In the genomic region with DNA sequence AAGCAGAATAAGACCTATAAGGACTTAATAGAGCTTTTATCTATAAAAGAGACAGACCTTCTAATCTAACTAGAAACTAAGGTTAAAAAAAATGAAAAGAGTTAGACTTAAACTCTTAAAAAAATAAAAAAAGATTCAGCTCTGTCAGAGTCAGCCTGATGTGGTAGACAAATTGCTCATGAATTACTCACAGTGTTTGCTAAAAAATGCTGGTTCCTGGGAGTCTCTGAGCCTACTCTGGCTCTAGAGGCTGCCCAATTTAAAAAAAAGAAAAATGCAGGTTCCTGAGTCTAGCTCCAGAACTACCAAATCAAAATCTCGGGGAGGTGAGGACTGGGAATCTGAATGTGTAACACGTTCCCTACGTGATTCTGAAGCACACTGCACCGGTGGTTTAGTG, we compare ENCODE assay signal across 1 cellular context.
TF ChIP-seq lines count a peak whose summit lies in the region.

No MANE protein-coding gene starts in this region.

TF ChIP-seq in H1, 55 proteins besides CTCF, POLR2A, EP300 and RAD21:
- TF ChIP-seq CTBP2 (IDR thresholded peaks at IDR 0.05; ENCODE audit: borderline replicate concordance, insufficient read depth, insufficient read length, low read length) (no peak), SIX5 (IDR thresholded peaks at IDR 0.05; ENCODE audit: low read depth, low read length) (no peak), GTF2F1 (IDR thresholded peaks at IDR 0.05; ENCODE audit: borderline replicate concordance, low read depth, low read length) (no peak), TCF12 (IDR thresholded peaks at IDR 0.05; ENCODE audit: low read depth, low read length) (no peak), SUZ12 (IDR thresholded peaks at IDR 0.05; ENCODE audit: low read length) (no peak), PHF8 (conservative IDR thresholded peaks at IDR 0.05; ENCODE audit: low read depth, low read length) (no peak), YY1 (IDR thresholded peaks at IDR 0.05; ENCODE audit: low read depth, low read length) (no peak), CHD2 (IDR thresholded peaks at IDR 0.05; ENCODE audit: low read length) (no peak), CBX5 (IDR thresholded peaks at IDR 0.05; ENCODE audit: low read depth, low read length) (no peak), SAP30 (IDR thresholded peaks at IDR 0.05; ENCODE audit: insufficient read depth, insufficient replicate concordance, low read length) (no peak), USF2 (IDR thresholded peaks at IDR 0.05; ENCODE audit: low read length) (no peak), SP1 (IDR thresholded peaks at IDR 0.05; ENCODE audit: low read depth, low read length) (no peak), KDM4A (IDR thresholded peaks at IDR 0.05; ENCODE audit: low read depth, low read length, severe bottlenecking) (no peak), ASH2L (IDR thresholded peaks at IDR 0.05; ENCODE audit: low read length) (no peak), NANOG (IDR thresholded peaks at IDR 0.05; ENCODE audit: insufficient read depth, low read depth, low read length, poor library complexity, severe bottlenecking) (no peak), POU5F1 (IDR thresholded peaks at IDR 0.05; ENCODE audit: low read depth, low read length) (no peak), JUND (IDR thresholded peaks at IDR 0.05; ENCODE audit: low read length) (no peak), EZH2 (IDR thresholded peaks at IDR 0.05; ENCODE audit: low read depth, low read length, severe bottlenecking) (no peak), BRCA1 (IDR thresholded peaks at IDR 0.05; ENCODE audit: low read depth, low read length) (no peak)
TF ChIP-seq in H1: peak in this region for 0.
